ENCODE assay signal across 27 cellular contexts in the genomic region with DNA sequence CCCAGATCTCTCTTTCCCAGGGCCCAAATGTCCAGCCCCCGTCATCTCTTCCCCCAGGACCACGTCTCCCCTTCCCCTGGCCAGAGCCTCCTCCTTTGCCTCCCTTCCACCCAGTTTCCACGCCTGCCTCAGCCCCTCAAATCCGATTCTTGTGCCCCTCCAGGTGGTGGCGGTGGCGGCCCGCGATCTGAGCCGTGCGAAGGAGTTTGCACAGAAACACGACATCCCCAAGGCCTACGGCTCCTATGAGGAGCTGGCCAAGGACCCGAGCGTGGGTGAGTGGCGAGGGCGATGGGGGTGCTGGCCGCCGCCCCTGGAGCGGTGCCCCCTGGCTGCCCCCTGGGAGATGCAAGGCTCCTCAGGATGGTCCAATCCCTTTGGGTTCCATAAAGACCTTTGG. TPM values are rescaled to one million over a fixed set of nuclear protein-coding genes. Genes with fewer than 3 reads are reported as not detected.
DNase-seq lines count a peak whose midpoint lies in the region; ATAC-seq and TF ChIP-seq lines count a peak whose summit lies in the region.
"Had no signal": no experiment of that assay in that cellular context is flagged by ENCODE, and none has a peak within 500 bp of the region (broad histone marks: within the 10 kb centered on the region; RNA-seq: fewer than 3 reads in every experiment).

No MANE protein-coding gene starts in this region.

- H3K9me3 ChIP-seq in endodermal cell (ENCODE audit: control insufficient read depth, low read length) = no peaks in the 10 kb centered on the region
- no peaks in the 10 kb centered on the region for H3K9me3 ChIP-seq in neuronal stem cell (replicated peaks in 1 of 2; ENCODE audit: control insufficient read depth in 2 of 2, insufficient read depth in 1 of 2, low read depth in 1 of 2, low read length in 2 of 2)
- H3K9me3 ChIP-seq: ascending aorta, tibial artery had no signal

- H3K4me3 ChIP-seq in endodermal cell (ENCODE audit: low read length) (no peak overlapping the region), neuronal stem cell (ENCODE audit: low read length in 2 of 2) (no peak overlapping the region)
- H3K4me3 ChIP-seq: hepatocyte, tibial artery had no signal

- TF ChIP-seq CTCF in endodermal cell (conservative IDR thresholded peaks at IDR 0.05) = peak; percentile 56

- no peak overlapping the region for H3K23ac ChIP-seq in neuronal stem cell (ENCODE audit: low read depth, low read length, poor library complexity)

- peaks cover 30% of the 10 kb centered on the region for H3K27me3 ChIP-seq in endodermal cell (ENCODE audit: control insufficient read depth, insufficient read depth, low read length, poor library complexity, severe bottlenecking)
- peaks cover 0 to 13% (median 10%) of the 10 kb centered on the region in 3 experiments for H3K27me3 ChIP-seq in neuronal stem cell (ENCODE audit: control insufficient read depth in 3 of 3, insufficient read depth in 3 of 3, low read depth in 1 of 3, low read length in 3 of 3)
- H3K27me3 ChIP-seq: ascending aorta, hepatocyte had no signal

- 84 to 90% methylated on average over 14 to 19 of the region's 19 CpGs for WGBS in endodermal cell (ENCODE audit: insufficient coverage in 1 of 2, insufficient read length in 1 of 2), 2 experiments
- WGBS in neuronal stem cell (ENCODE audit: extremely low coverage in 2 of 2, insufficient read length in 2 of 2, insufficient replicate concordance in 1 of 2), 2 donors = no CpG with 5 or more reads among the region's 19 CpGs

- no peak overlapping the region for H3K9ac ChIP-seq in endodermal cell (ENCODE audit: extremely low read depth, low read length, poor library complexity, severe bottlenecking)
- H3K9ac ChIP-seq in neuronal stem cell (ENCODE audit: low read depth, low read length, poor library complexity) = no peak overlapping the region

- H3K9me3 Mint-ChIP-seq in activated naive CD4-positive, alpha-beta T cell treated with anti-CD3 and anti-CD28 coated beads, Interleukin-2, amount 50 U/mL, for 24 hours = no peaks in the 10 kb centered on the region
- no peaks in the 10 kb centered on the region for H3K9me3 Mint-ChIP-seq in endodermal cell
- H3K9me3 Mint-ChIP-seq in activated T-helper 1 cell treated with anti-CD3 and anti-CD28 coated beads, Interleukin-12 subunit alpha, Interleukin-12 subunit beta, Interleukin-2, Interleukin-4 antibody, amounts not matched to agents 30 ng/mL and 10 ng/mL and 1 ng/mL, durations not matched to agents 14 hours and 24 hours and 36 hours = no peaks in the 10 kb centered on the region
- H3K9me3 Mint-ChIP-seq: activated naive CD4-positive, alpha-beta T cell treated with anti-CD3 and anti-CD28 coated beads, Interleukin-2, amount 10 ng/mL, durations not matched to agents 7 days and 5 days; activated T-cell treated with anti-CD3 and anti-CD28 coated beads, Interleukin-2, amount 50 U/mL, for 4 hours had no signal

- no peaks in the 10 kb centered on the region for H3K27me3 Mint-ChIP-seq in activated naive CD4-positive, alpha-beta T cell treated with anti-CD3 and anti-CD28 coated beads, Interleukin-2, amount 50 U/mL, for 24 hours
- peaks cover 39% of the 10 kb centered on the region for H3K27me3 Mint-ChIP-seq in endodermal cell (ENCODE audit: insufficient read depth)
- H3K27me3 Mint-ChIP-seq in activated T-helper 1 cell treated with anti-CD3 and anti-CD28 coated beads, Interleukin-12 subunit alpha, Interleukin-12 subunit beta, Interleukin-2, Interleukin-4 antibody, amounts not matched to agents 30 ng/mL and 10 ng/mL and 1 ng/mL, durations not matched to agents 14 hours and 24 hours and 36 hours (ENCODE audit: insufficient read depth) = peaks cover 11% of the 10 kb centered on the region

- H3K4me2 ChIP-seq in neuronal stem cell (ENCODE audit: insufficient read depth, low read length, poor library complexity, severe bottlenecking) = no peak overlapping the region

- H3K14ac ChIP-seq in neuronal stem cell (ENCODE audit: low read length) = no peak overlapping the region

- no peak for ATAC-seq in GM18511 (IDR thresholded peaks at IDR 0.05; ENCODE audit: unreplicated experiment)
- ATAC-seq: activated CD4-positive, CD25-positive, alpha-beta regulatory T cell treated with anti-CD3 and anti-CD28 coated beads, Interleukin-2, amount 50 U/mL, for 24 hours; activated T-cell treated with anti-CD3 and anti-CD28 coated beads, Interleukin-2, amount 50 U/mL, for 4 hours had no signal

- no peak overlapping the region for H2BK5ac ChIP-seq in neuronal stem cell (ENCODE audit: low read length)

- no peak overlapping the region for H4K91ac ChIP-seq in neuronal stem cell (ENCODE audit: low read depth, low read length, poor library complexity)

- H3K4me1 Mint-ChIP-seq in activated naive CD4-positive, alpha-beta T cell treated with anti-CD3 and anti-CD28 coated beads, Interleukin-2, amount 50 U/mL, for 24 hours = peaks cover 15% of the 10 kb centered on the region
- H3K4me1 Mint-ChIP-seq in endodermal cell = peaks cover 15% of the 10 kb centered on the region
- peaks cover 14% of the 10 kb centered on the region for H3K4me1 Mint-ChIP-seq in activated T-helper 1 cell treated with anti-CD3 and anti-CD28 coated beads, Interleukin-12 subunit alpha, Interleukin-12 subunit beta, Interleukin-2, Interleukin-4 antibody, amounts not matched to agents 30 ng/mL and 10 ng/mL and 1 ng/mL, durations not matched to agents 14 hours and 24 hours and 36 hours (ENCODE audit: low read depth)

- H3K27ac ChIP-seq in endodermal cell (ENCODE audit: low read depth, low read length) (no peak overlapping the region), neuronal stem cell (replicated peaks; ENCODE audit: low read length) (no peak overlapping the region)
- H3K27ac ChIP-seq: ascending aorta, hepatocyte, tibial artery had no signal

- H2BK15ac ChIP-seq in neuronal stem cell (ENCODE audit: low read length) = no peak overlapping the region

- H3K36me3 ChIP-seq in endodermal cell (ENCODE audit: control insufficient read depth, insufficient read depth, low read length) (no peaks in the 10 kb centered on the region), neuronal stem cell (replicated peaks in 1 of 2; ENCODE audit: control insufficient read depth in 2 of 2, insufficient read depth in 2 of 2, low read length in 2 of 2) (no peaks in the 10 kb centered on the region)
- H3K36me3 ChIP-seq: ascending aorta, tibial artery had no signal

- H3K79me1 ChIP-seq in neuronal stem cell (ENCODE audit: low read depth, low read length) = no peaks in the 10 kb centered on the region

- H2BK12ac ChIP-seq in neuronal stem cell (ENCODE audit: low read length) = no peak overlapping the region

- H3K4me1 ChIP-seq in endodermal cell (ENCODE audit: control insufficient read depth, insufficient read depth, low read length) = no peaks in the 10 kb centered on the region
- peaks cover 6 to 11% of the 10 kb centered on the region in 2 donors for H3K4me1 ChIP-seq in neuronal stem cell (ENCODE audit: control insufficient read depth in 2 of 2, insufficient read depth in 1 of 2, low read depth in 1 of 2, low read length in 2 of 2)
- H3K4me1 ChIP-seq: ascending aorta had no signal

- no peak overlapping the region for H4K8ac ChIP-seq in neuronal stem cell (ENCODE audit: low read depth, low read length)

- H2AFZ ChIP-seq in neuronal stem cell (ENCODE audit: low read length) = peak overlapping the region; percentile 93
- H2AFZ ChIP-seq: hepatocyte had no signal

- intact Hi-C loops in activated T-helper 1 cell treated with anti-CD3 and anti-CD28 coated beads, Interleukin-12 subunit alpha, Interleukin-12 subunit beta, Interleukin-2, Interleukin-4 antibody, amounts not matched to agents 30 ng/mL and 10 ng/mL and 1 ng/mL, durations not matched to agents 14 hours and 24 hours and 36 hours (cut with micrococcal nuclease) = no loop called here

- H3K27ac Mint-ChIP-seq in activated naive CD4-positive, alpha-beta T cell treated with anti-CD3 and anti-CD28 coated beads, Interleukin-2, amount 50 U/mL, for 24 hours = peak overlapping the region; percentile 77
- no peak overlapping the region for H3K27ac Mint-ChIP-seq in endodermal cell
- H3K27ac Mint-ChIP-seq in activated T-helper 1 cell treated with anti-CD3 and anti-CD28 coated beads, Interleukin-12 subunit alpha, Interleukin-12 subunit beta, Interleukin-2, Interleukin-4 antibody, amounts not matched to agents 30 ng/mL and 10 ng/mL and 1 ng/mL, durations not matched to agents 14 hours and 24 hours and 36 hours = no peak overlapping the region

- H2AK5ac ChIP-seq in neuronal stem cell (ENCODE audit: low read depth, low read length) = no peak overlapping the region

- H3K18ac ChIP-seq in neuronal stem cell (ENCODE audit: low read length) = no peak overlapping the region

- no peak overlapping the region for H3K4ac ChIP-seq in neuronal stem cell (ENCODE audit: low read length)

- peaks cover 10% of the 10 kb centered on the region for H3K36me3 Mint-ChIP-seq in activated naive CD4-positive, alpha-beta T cell treated with anti-CD3 and anti-CD28 coated beads, Interleukin-2, amount 50 U/mL, for 24 hours
- H3K36me3 Mint-ChIP-seq in endodermal cell (ENCODE audit: low read depth) = no peaks in the 10 kb centered on the region
- no peaks in the 10 kb centered on the region for H3K36me3 Mint-ChIP-seq in activated T-helper 1 cell treated with anti-CD3 and anti-CD28 coated beads, Interleukin-12 subunit alpha, Interleukin-12 subunit beta, Interleukin-2, Interleukin-4 antibody, amounts not matched to agents 30 ng/mL and 10 ng/mL and 1 ng/mL, durations not matched to agents 14 hours and 24 hours and 36 hours (ENCODE audit: low read depth)

- no peak overlapping the region for H2BK120ac ChIP-seq in neuronal stem cell (ENCODE audit: low read depth, low read length)

- H3K4me3 Mint-ChIP-seq in activated naive CD4-positive, alpha-beta T cell treated with anti-CD3 and anti-CD28 coated beads, Interleukin-2, amount 50 U/mL, for 24 hours = no peak overlapping the region
- no peak overlapping the region for H3K4me3 Mint-ChIP-seq in endodermal cell
- H3K4me3 Mint-ChIP-seq in activated T-helper 1 cell treated with anti-CD3 and anti-CD28 coated beads, Interleukin-12 subunit alpha, Interleukin-12 subunit beta, Interleukin-2, Interleukin-4 antibody, amounts not matched to agents 30 ng/mL and 10 ng/mL and 1 ng/mL, durations not matched to agents 14 hours and 24 hours and 36 hours = no peak overlapping the region
- H3K4me3 Mint-ChIP-seq: activated T-cell treated with anti-CD3 and anti-CD28 coated beads, Interleukin-2, amount 50 U/mL, for 4 hours had no signal

- DNase-seq in activated naive CD4-positive, alpha-beta T cell treated with Interleukin-2 at 50 U/mL for 16 hours = no peak
- DNase-seq in NAMALWA (ENCODE audit: low spot score) (peak; percentile 38), endodermal cell (peak; percentile 78), neuronal stem cell (ENCODE audit: low spot score) (no peak), NCI-H345 treated with DMSO at 0.1 percent for 48 hours (lab: John Stamatoyannopoulos, UW; ENCODE audit: unreplicated experiment) (no peak)
- DNase-seq in activated T-helper 1 cell treated with anti-CD3 and anti-CD28 coated beads, Interleukin-12 subunit alpha, Interleukin-12 subunit beta, Interleukin-2, Interleukin-4 antibody, amounts not matched to agents 30 ng/mL and 10 ng/mL and 1 ng/mL, durations not matched to agents 14 hours and 24 hours and 36 hours (ENCODE audit: low spot score) = no peak
- DNase-seq: activated naive CD4-positive, alpha-beta T cell treated with anti-CD3 and anti-CD28 coated beads, Interleukin-2, amount 10 ng/mL, durations not matched to agents 7 days and 5 days; activated T-cell treated with anti-CD3 and anti-CD28 coated beads, Interleukin-2, amount 50 U/mL, for 4 hours; AML-193; Calu3; cerebellar nuclear complex; erythroblast; foreskin fibroblast; MM.1S; NCI-H526; retina; stimulated activated CD4-positive, alpha-beta T cell treated with anti-CD3 and anti-CD28 coated beads, Interleukin-4, amount 100 ng/mL, for 1 hour; stimulated activated naive CD4-positive, alpha-beta T cell; tibial artery had no signal

RNA-seq across cellular contexts. Expression of a gene that starts 1.3 kb away (rescaled TPM):
- 1 to 10 TPM in 1 of 2 donors, under 1 TPM in 1; 0.44 to 2.3 TPM for total RNA-seq in endodermal cell
- polyA plus RNA-seq in endodermal cell (2013, experiment 1 of 2) = 1.2 TPM
- polyA plus RNA-seq in endodermal cell (2013, experiment 2 of 2) = 1.2 TPM
- 0.81 TPM for polyA plus RNA-seq in neuronal stem cell (2013, experiment 1 of 2)
- polyA plus RNA-seq in neuronal stem cell (2013, experiment 2 of 2) = 0.93 TPM
- not detected in 2 replicates for total RNA-seq in activated T-helper 1 cell treated with anti-CD3 and anti-CD28 coated beads, Interleukin-12 subunit alpha, Interleukin-12 subunit beta, Interleukin-2, Interleukin-4 antibody, amounts not matched to agents 30 ng/mL and 10 ng/mL and 1 ng/mL, durations not matched to agents 14 hours and 24 hours and 36 hours
- total RNA-seq: A172; activated T-cell treated with anti-CD3 and anti-CD28 coated beads, Interleukin-2, amount 50 U/mL, for 4 hours; ascending aorta; omental fat pad had no signal

RNA-seq across cellular contexts. Expression of a gene that starts 19.8 kb away (rescaled TPM):
- total RNA-seq in endodermal cell = 100 to 1,000 TPM; 172 to 184 TPM
- 129 TPM for polyA plus RNA-seq in endodermal cell (2013, experiment 1 of 2)
- polyA plus RNA-seq in endodermal cell (2013, experiment 2 of 2) = 117 TPM
- polyA plus RNA-seq in neuronal stem cell (2013, experiment 1 of 2) = 66.4 TPM
- polyA plus RNA-seq in neuronal stem cell (2013, experiment 2 of 2) = 63.3 TPM
- 292 and 295 TPM in 2 replicates for total RNA-seq in activated T-helper 1 cell treated with anti-CD3 and anti-CD28 coated beads, Interleukin-12 subunit alpha, Interleukin-12 subunit beta, Interleukin-2, Interleukin-4 antibody, amounts not matched to agents 30 ng/mL and 10 ng/mL and 1 ng/mL, durations not matched to agents 14 hours and 24 hours and 36 hours

RNA-seq across cellular contexts. Expression of a gene that starts 30.3 kb away (rescaled TPM):
- total RNA-seq in endodermal cell = 1,000 to 10,000 TPM; 1,784 to 3,181 TPM
- polyA plus RNA-seq in endodermal cell (2013, experiment 1 of 2) = 1,418 TPM
- 1,365 TPM for polyA plus RNA-seq in endodermal cell (2013, experiment 2 of 2)
- 2,949 TPM for polyA plus RNA-seq in neuronal stem cell (2013, experiment 1 of 2)
- 2,579 TPM for polyA plus RNA-seq in neuronal stem cell (2013, experiment 2 of 2)
- total RNA-seq in activated T-helper 1 cell treated with anti-CD3 and anti-CD28 coated beads, Interleukin-12 subunit alpha, Interleukin-12 subunit beta, Interleukin-2, Interleukin-4 antibody, amounts not matched to agents 30 ng/mL and 10 ng/mL and 1 ng/mL, durations not matched to agents 14 hours and 24 hours and 36 hours = 651 and 662 TPM in 2 replicates

RNA-seq across cellular contexts. Expression of a gene that starts 34.7 kb away (rescaled TPM):
- total RNA-seq in endodermal cell = 100 to 1,000 TPM; 177 to 222 TPM
- 154 TPM for polyA plus RNA-seq in endodermal cell (2013, experiment 1 of 2)
- 139 TPM for polyA plus RNA-seq in endodermal cell (2013, experiment 2 of 2)
- polyA plus RNA-seq in neuronal stem cell (2013, experiment 1 of 2) = 61.4 TPM
- polyA plus RNA-seq in neuronal stem cell (2013, experiment 2 of 2) = 60.3 TPM
- total RNA-seq in activated T-helper 1 cell treated with anti-CD3 and anti-CD28 coated beads, Interleukin-12 subunit alpha, Interleukin-12 subunit beta, Interleukin-2, Interleukin-4 antibody, amounts not matched to agents 30 ng/mL and 10 ng/mL and 1 ng/mL, durations not matched to agents 14 hours and 24 hours and 36 hours = 117 and 122 TPM in 2 replicates

RNA-seq across cellular contexts. Expression of a gene that starts 36.3 kb away (rescaled TPM):
- 1 to 10 TPM; 1.2 to 2.1 TPM for total RNA-seq in endodermal cell
- not detected for polyA plus RNA-seq in endodermal cell (2013, experiment 1 of 2)
- not detected for polyA plus RNA-seq in endodermal cell (2013, experiment 2 of 2)
- polyA plus RNA-seq in neuronal stem cell (2013, experiment 1 of 2) = 0.71 TPM
- 0.43 TPM for polyA plus RNA-seq in neuronal stem cell (2013, experiment 2 of 2)
- total RNA-seq in activated T-helper 1 cell treated with anti-CD3 and anti-CD28 coated beads, Interleukin-12 subunit alpha, Interleukin-12 subunit beta, Interleukin-2, Interleukin-4 antibody, amounts not matched to agents 30 ng/mL and 10 ng/mL and 1 ng/mL, durations not matched to agents 14 hours and 24 hours and 36 hours = not detected in 2 replicates
- total RNA-seq: A172, ascending aorta, Calu3, H4, hepatocyte, omental fat pad had no signal
- polyA plus RNA-seq: hepatocyte had no signal

Comparison
In these comparisons a context has a peak if more than half of its experiments do, and no peak if none do; other contexts are left out.
1. DNase-seq: peak in NAMALWA (single experiment) and endodermal cell (single experiment); none in activated naive CD4-positive, alpha-beta T cell treated with Interleukin-2 at 50 U/mL for 16 hours (single experiment), neuronal stem cell (single experiment), NCI-H345 treated with DMSO at 0.1 percent for 48 hours (single experiment) and activated T-helper 1 cell treated with anti-CD3 and anti-CD28 coated beads, Interleukin-12 subunit alpha, Interleukin-12 subunit beta, Interleukin-2, Interleukin-4 antibody, amounts not matched to agents 30 ng/mL and 10 ng/mL and 1 ng/mL, durations not matched to agents 14 hours and 24 hours and 36 hours (single experiment).